9 cellular contexts compared by ENCODE assay signal in the genomic region with DNA sequence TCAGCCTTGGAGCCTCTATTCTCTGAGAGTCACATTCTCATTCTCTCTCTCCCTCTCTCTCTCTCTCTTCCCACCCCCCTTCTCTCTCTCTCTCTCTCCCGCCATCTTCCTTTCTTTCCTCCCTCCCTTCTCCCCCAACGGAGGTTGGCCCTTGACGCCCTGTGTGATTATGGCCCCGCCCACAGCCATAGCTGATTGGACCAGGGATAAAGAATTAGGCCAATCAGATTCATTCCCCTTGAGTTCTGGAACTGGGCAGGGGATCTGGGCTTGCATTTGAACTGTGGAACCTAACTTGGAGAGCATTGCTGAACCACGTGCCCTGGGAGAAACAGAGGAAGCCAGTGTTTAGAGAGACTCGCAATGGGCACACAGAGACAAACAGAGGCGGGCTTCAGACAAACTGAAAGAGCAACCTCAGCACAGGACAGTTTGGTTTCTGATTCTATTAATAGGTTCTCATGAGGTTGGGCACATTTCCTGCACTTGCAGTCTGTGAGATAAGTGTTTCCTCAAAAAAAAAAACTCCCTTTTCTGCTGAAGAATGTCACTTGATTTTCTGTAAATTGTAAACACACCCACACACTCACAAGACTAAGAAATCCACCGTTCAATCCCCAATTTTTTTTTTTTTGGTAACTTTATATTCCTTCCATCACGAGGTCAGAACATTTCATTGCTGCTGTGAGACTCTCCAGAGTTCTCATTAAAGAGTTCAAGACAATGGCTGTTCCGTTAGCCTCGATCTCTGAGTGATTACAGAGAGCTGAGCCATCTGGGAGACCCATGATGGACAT. TPM values are rescaled to one million over a fixed set of nuclear protein-coding genes. Genes with fewer than 3 reads are reported as not detected.
DNase-seq lines count a peak whose midpoint lies in the region; ATAC-seq and TF ChIP-seq lines count a peak whose summit lies in the region.
"Had no signal": no experiment of that assay in that cellular context is flagged by ENCODE, and none has a peak within 500 bp of the region (broad histone marks: within the 10 kb centered on the region; RNA-seq: fewer than 3 reads in every experiment).

No MANE protein-coding gene starts in this region.

- H3K4me3 Mint-ChIP-seq in CD4-positive, CD25-positive, alpha-beta regulatory T cell, result peak overlapping the region; percentile 68 to 91 (median 86)

- no peaks in the 10 kb centered on the region for H3K27me3 ChIP-seq in CD4-positive, CD25-positive, alpha-beta regulatory T cell (ENCODE audit: control insufficient read depth, insufficient read depth, low read length)

- peak; percentile 85 to 87 for ATAC-seq in CD4-positive, CD25-positive, alpha-beta regulatory T cell (ENCODE audit: low read depth in 2 of 2)
- ATAC-seq in GM19372 (IDR thresholded peaks at IDR 0.05; ENCODE audit: low read depth, unreplicated experiment) (peak; percentile 81), HG03457 (IDR thresholded peaks at IDR 0.05; ENCODE audit: unreplicated experiment) (peak; percentile 73)
- ATAC-seq: Panc1 had no signal

- in situ Hi-C loops in astrocyte of the spinal cord (cut with HindIII; ENCODE audit: low sequenced_read_pairs), result no loop called here

- peaks cover 41% of the 10 kb centered on the region for H3K4me1 ChIP-seq in CD4-positive, CD25-positive, alpha-beta regulatory T cell (ENCODE audit: control insufficient read depth, insufficient read depth, low read length, poor library complexity, severe bottlenecking)

- H3K9me3 Mint-ChIP-seq in CD4-positive, CD25-positive, alpha-beta regulatory T cell, result no peaks in the 10 kb centered on the region

- peak overlapping the region; percentile 71 to 92 (median 91) for H3K27ac Mint-ChIP-seq in CD4-positive, CD25-positive, alpha-beta regulatory T cell

- H3K27ac ChIP-seq in CD4-positive, CD25-positive, alpha-beta regulatory T cell (ENCODE audit: insufficient read depth, low read length, poor library complexity, severe bottlenecking), result peak overlapping the region; percentile 78

- no peaks in the 10 kb centered on the region for H3K27me3 Mint-ChIP-seq in CD4-positive, CD25-positive, alpha-beta regulatory T cell

- H3K9me3 ChIP-seq in CD4-positive, CD25-positive, alpha-beta regulatory T cell (ENCODE audit: control insufficient read depth in 2 of 2, low read length in 2 of 2), result no peaks in the 10 kb centered on the region

- peak overlapping the region; percentile 81 for H3K4me3 ChIP-seq in CD4-positive, CD25-positive, alpha-beta regulatory T cell (ENCODE audit: low read depth, low read length)
- H3K4me3 ChIP-seq in astrocyte of the spinal cord (ENCODE audit: low read depth, low read length), result no peak overlapping the region

- peaks cover 12 to 75% (median 50%) of the 10 kb centered on the region in 4 donors for H3K4me1 Mint-ChIP-seq in CD4-positive, CD25-positive, alpha-beta regulatory T cell

- no peak for TF ChIP-seq CTCF in astrocyte of the spinal cord (IDR thresholded peaks at IDR 0.05; ENCODE audit: low read depth, low read length)

- peak; percentile 71 to 93 (median 80) for DNase-seq in CD4-positive, CD25-positive, alpha-beta regulatory T cell
- DNase-seq in T-helper 22 cell (ENCODE audit: low read depth) (peak; percentile 66), astrocyte of the spinal cord (ENCODE audit: low read depth, low spot score) (peak; percentile 10), iris pigment epithelial cell (ENCODE audit: low read depth) (peak; percentile 58), NCI-H1105 (lab: John Stamatoyannopoulos, UW) (no peak)
- peak; percentile 85 for DNase-seq in stimulated activated CD4-positive, alpha-beta T cell treated with anti-CD3 and anti-CD28 coated beads, Interleukin-4, amount 100 ng/mL, for 1 hour

- no peaks in the 10 kb centered on the region for H3K36me3 ChIP-seq in CD4-positive, CD25-positive, alpha-beta regulatory T cell (ENCODE audit: control insufficient read depth, insufficient read depth, low read length)

- no peaks in the 10 kb centered on the region for H3K36me3 Mint-ChIP-seq in CD4-positive, CD25-positive, alpha-beta regulatory T cell

RNA-seq across cellular contexts. Expression of a gene that starts 3.6 kb away (rescaled TPM):
- total RNA-seq in CD4-positive, CD25-positive, alpha-beta regulatory T cell, result 23.5 TPM
- 1 to 10 TPM; 3.4 to 7.5 (median 5.7) TPM for polyA plus RNA-seq in CD4-positive, CD25-positive, alpha-beta regulatory T cell
